Comparison of ENCODE assay signal across 7 cellular contexts in the genomic region with DNA sequence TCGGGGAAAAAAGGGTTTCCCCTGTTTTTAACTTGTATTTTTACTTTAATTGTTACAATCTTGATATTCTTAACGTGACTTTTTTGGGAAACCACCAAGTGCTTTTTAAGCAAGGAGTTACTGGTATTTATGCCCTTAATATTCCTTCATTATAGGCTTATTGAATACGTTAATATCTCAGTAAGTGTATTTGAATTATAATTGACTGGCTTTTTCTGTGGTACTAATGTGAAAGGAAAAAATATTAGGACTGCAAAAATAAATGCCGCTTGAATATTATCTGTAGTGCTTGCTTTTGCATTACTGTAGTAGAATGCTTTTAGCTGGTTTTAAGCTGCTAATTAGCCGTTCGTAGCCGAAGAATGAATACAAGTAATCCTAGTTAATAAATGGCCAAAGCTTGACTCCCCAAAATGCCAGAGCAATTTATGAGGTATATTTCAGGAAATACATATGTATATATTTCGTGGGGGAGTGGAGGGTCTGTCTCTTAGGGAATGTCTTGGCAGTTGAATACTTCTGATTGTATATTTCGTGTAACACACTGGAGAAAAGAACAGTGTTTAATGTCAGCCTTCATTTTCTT. TPM values are rescaled to one million over a fixed set of nuclear protein-coding genes. Genes with fewer than 3 reads are reported as not detected.
DNase-seq lines count a peak whose midpoint lies in the region; ATAC-seq and TF ChIP-seq lines count a peak whose summit lies in the region.

No MANE protein-coding gene starts in this region.

- peak overlapping the region; percentile 83 for H3K9ac ChIP-seq in SK-N-MC (ENCODE audit: insufficient read length)

- in situ Hi-C loops in gastrocnemius medialis (cut with MboI; ENCODE audit: low sequenced_read_pairs in 4 of 4), result loop anchor here in 1 of 4 donors (10.0 kb wide), 1 partner anchor 68 kb away; no protein-coding TSS in a partner anchor

- TF ChIP-seq POLR2A in gastrocnemius medialis (IDR thresholded peaks at IDR 0.05), result no peak

- H3K9me3 ChIP-seq in HEK293 (ENCODE audit: control insufficient read depth, insufficient read depth, low read depth, low read length), result no peaks in the 10 kb centered on the region
- H3K9me3 ChIP-seq in SK-N-MC (ENCODE audit: low read depth, low read length), result no peaks in the 10 kb centered on the region
- no peaks in the 10 kb centered on the region for H3K9me3 ChIP-seq in gastrocnemius medialis

- ATAC-seq in gastrocnemius medialis (no peak), HG02840 (IDR thresholded peaks at IDR 0.05; ENCODE audit: low FRiP score, unreplicated experiment) (no peak), HG03565 (IDR thresholded peaks at IDR 0.05; ENCODE audit: unreplicated experiment) (no peak)

- peaks cover 10% of the 10 kb centered on the region for H3K4me1 ChIP-seq in HEK293 (ENCODE audit: control insufficient read depth, insufficient read depth, low read length)
- peaks cover 9 to 20% of the 10 kb centered on the region in 2 donors for H3K4me1 ChIP-seq in gastrocnemius medialis

- peak overlapping the region; percentile 84 for H3K4me3 ChIP-seq in HEK293 (ENCODE audit: low read depth, low read length)
- peak overlapping the region; percentile 83 for H3K4me3 ChIP-seq in SK-N-MC
- H3K4me3 ChIP-seq in fibroblast of pulmonary artery (replicated peaks; ENCODE audit: low read depth, low read length), result peak overlapping the region; percentile 83
- peak overlapping the region; percentile 71 to 100 (median 88) for H3K4me3 ChIP-seq in gastrocnemius medialis

- H3K36me3 ChIP-seq in HEK293 (ENCODE audit: control insufficient read depth in 2 of 2, insufficient read depth in 1 of 2, low read length in 2 of 2) (peaks cover 13 to 20% of the 10 kb centered on the region in 2 experiments), SK-N-MC (ENCODE audit: insufficient read depth, low read length) (no peaks in the 10 kb centered on the region), gastrocnemius medialis (no peaks in the 10 kb centered on the region)

- H3K27me3 ChIP-seq in gastrocnemius medialis, result no peaks in the 10 kb centered on the region

- POLR2A ChIA-PET in HEK293 (lab: Yijun Ruan, JAX), result interaction anchor here (0.5 to 1.0 kb wide), 2 partner anchors 46 to 69 kb away, joined by 4 read pairs; a partner anchor contains a TSS

- TF ChIP-seq CTCF in HEK293 (tag by site-specific recombination; IDR thresholded peaks at IDR 0.05) (no peak), fibroblast of pulmonary artery (IDR thresholded peaks at IDR 0.05; ENCODE audit: low read length, missing control alignments) (no peak), gastrocnemius medialis (IDR thresholded peaks at IDR 0.05 in 4 of 5, conservative IDR thresholded peaks at IDR 0.05 in 1 of 5) (no peak)

- intact Hi-C loops in gastrocnemius medialis (cut with DNase I; ENCODE audit: low total_unique reads), result loop anchor here (1.0 to 10.0 kb wide), 4 partner anchors 20 to 268 kb away; no protein-coding TSS in a partner anchor

- CTCF ChIA-PET in HEK293 (lab: Yijun Ruan, JAX), result interaction anchor here (0.6 to 1.0 kb wide), 9 partner anchors 14 to 263 kb away, joined by 3 to 5 read pairs (median 3); no protein-coding TSS in a partner anchor

- DNase-seq in SK-N-MC (ENCODE audit: low read depth, low spot score) (no peak), fibroblast of pulmonary artery (ENCODE audit: low read depth) (peak; percentile 14), gastrocnemius medialis (no peak), A172 (ENCODE audit: low spot score) (no peak)

- peak overlapping the region; percentile 84 for H3K27ac ChIP-seq in HEK293 (ENCODE audit: extremely low read depth, low read depth, low read length)
- H3K27ac ChIP-seq in SK-N-MC, result peak overlapping the region; percentile 81
- H3K27ac ChIP-seq in gastrocnemius medialis, result peak overlapping the region; percentile 85 to 96 (median 96)

TF ChIP-seq in HEK293, 187 proteins besides CTCF, POLR2A, EP300 and RAD21:
- TF ChIP-seq, protein P1, sequence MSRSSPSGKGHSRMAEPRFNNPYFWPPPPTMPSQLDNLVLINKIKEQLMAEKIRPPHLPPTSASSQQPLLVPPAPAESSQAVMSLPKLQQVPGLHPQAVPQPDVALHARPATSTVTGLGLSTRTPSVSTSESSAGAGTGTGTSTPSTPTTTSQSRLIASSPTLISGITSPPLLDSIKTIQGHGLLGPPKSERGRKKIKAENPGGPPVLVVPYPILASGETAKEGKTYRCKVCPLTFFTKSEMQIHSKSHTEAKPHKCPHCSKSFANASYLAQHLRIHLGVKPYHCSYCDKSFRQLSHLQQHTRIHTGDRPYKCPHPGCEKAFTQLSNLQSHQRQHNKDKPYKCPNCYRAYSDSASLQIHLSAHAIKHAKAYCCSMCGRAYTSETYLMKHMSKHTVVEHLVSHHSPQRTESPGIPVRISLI (tag by site-specific recombination; IDR thresholded peaks at IDR 0.05), result no peak
- TF ChIP-seq, protein P2, sequence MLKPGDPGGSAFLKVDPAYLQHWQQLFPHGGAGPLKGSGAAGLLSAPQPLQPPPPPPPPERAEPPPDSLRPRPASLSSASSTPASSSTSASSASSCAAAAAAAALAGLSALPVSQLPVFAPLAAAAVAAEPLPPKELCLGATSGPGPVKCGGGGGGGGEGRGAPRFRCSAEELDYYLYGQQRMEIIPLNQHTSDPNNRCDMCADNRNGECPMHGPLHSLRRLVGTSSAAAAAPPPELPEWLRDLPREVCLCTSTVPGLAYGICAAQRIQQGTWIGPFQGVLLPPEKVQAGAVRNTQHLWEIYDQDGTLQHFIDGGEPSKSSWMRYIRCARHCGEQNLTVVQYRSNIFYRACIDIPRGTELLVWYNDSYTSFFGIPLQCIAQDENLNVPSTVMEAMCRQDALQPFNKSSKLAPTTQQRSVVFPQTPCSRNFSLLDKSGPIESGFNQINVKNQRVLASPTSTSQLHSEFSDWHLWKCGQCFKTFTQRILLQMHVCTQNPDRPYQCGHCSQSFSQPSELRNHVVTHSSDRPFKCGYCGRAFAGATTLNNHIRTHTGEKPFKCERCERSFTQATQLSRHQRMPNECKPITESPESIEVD (tag by site-specific recombination; IDR thresholded peaks at IDR 0.05), result peak; percentile 66

RNA-seq across cellular contexts. Expression of a gene that starts 1.3 kb away (rescaled TPM):
- 10 to 100 TPM in 1 of 4 donors, 1 to 10 TPM in 3; 6.4 to 15.6 (median 9.8) TPM for total RNA-seq in gastrocnemius medialis
- 23.2 and 23.3 TPM in 2 replicates for total RNA-seq in A172 (2014; rRNA removed; shearing (Covaris generic))

RNA-seq across cellular contexts. Expression of a gene that starts 45.9 kb away (rescaled TPM):
- 10 to 100 TPM in 3 of 4 donors, 1 to 10 TPM in 1; 8.9 to 15.3 (median 11.7) TPM for total RNA-seq in gastrocnemius medialis
- 47.6 and 76.2 TPM in 2 replicates for total RNA-seq in A172 (2014; rRNA removed; shearing (Covaris generic))

RNA-seq across cellular contexts. Expression of a gene that starts 46.3 kb away (rescaled TPM):
- total RNA-seq in gastrocnemius medialis, result 10 to 100 TPM; 35.3 to 51.5 (median 43.5) TPM
- 41.9 and 43.7 TPM in 2 replicates for total RNA-seq in A172 (2014; rRNA removed; shearing (Covaris generic))
